ENCODE assay signal across 8 cellular contexts in the genomic region with DNA sequence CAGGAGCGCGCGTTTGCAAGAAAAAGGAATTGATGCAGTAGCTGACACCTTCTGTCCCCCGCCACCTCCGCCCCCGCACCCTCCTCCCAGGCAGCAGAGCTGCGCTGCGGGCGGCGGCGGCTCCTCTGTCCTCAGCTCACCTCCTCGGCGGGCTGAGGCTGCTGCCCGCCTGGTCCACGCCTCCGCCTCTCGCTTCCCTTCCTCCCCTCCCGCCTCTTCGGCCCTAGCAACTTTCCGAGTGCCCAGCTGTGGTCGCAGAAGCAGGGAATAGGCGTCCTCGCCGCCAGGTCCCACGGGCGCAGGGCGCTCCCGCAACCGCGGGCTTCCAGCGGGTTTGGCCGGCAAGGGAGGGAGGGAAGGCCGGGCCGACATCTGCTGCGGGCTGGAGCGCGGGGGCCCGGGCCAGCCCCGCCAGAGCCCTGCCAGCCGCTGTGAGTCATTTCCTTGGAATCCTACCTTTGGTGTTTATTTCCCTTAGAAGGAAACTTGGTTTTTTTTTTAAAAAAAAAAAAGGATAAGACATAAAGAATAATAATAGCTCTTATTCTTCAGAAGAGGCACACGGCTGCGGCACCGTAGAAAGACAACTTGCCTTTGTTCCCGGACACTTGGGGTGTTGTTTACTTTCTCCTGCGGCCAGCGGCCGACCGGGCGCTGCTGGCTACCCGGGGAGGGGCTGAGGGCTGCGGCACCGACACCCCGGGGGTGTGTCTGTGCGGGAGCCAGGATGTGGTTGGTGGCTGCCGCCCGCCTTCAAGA. TPM values are rescaled to one million over a fixed set of nuclear protein-coding genes. Genes with fewer than 3 reads are reported as not detected.
DNase-seq lines count a peak whose midpoint lies in the region; ATAC-seq, FAIRE-seq and TF ChIP-seq lines count a peak whose summit lies in the region.

No MANE protein-coding gene starts in this region.

- no peak for DNase-seq in activated CD4-positive, alpha-beta T cell treated with anti-CD3 and anti-CD28 coated beads, Interleukin-2, amount 10 ng/mL, durations not matched to agents 24 days and 14 days
- DNase-seq in activated CD4-positive, alpha-beta T cell treated with anti-CD3 and anti-CD28 coated beads, Interleukin-2, amount 50 U/mL, for 1 hour, result no peak
- DNase-seq in PC-3 (peak; percentile 87), cerebellum (ENCODE audit: low spot score) (peak; percentile 54), kidney (peak; percentile 86), smooth muscle cell (lab: John Stamatoyannopoulos, UW; ENCODE audit: unreplicated experiment) (no peak), NAMALWA (ENCODE audit: low spot score) (no peak)

- H4K20me1 ChIP-seq in PC-3 (ENCODE audit: low read length), result no peaks in the 10 kb centered on the region
- no peaks in the 10 kb centered on the region for H4K20me1 ChIP-seq in smooth muscle cell (ENCODE audit: low read depth)

- 2% methylated on average over 40 of the region's 56 CpGs for WGBS in smooth muscle cell (ENCODE audit: low lambda C conversion rate)

- no peaks in the 10 kb centered on the region for H3F3A ChIP-seq in PC-3 (ENCODE audit: low read length, unreplicated experiment)
- H3F3A ChIP-seq in smooth muscle cell (ENCODE audit: low read depth), result peaks cover 35% of the 10 kb centered on the region

- peaks cover 61% of the 10 kb centered on the region for H3K27me3 Mint-ChIP-seq in activated CD4-positive, alpha-beta T cell treated with anti-CD3 and anti-CD28 coated beads, Interleukin-2, amount 10 ng/mL, durations not matched to agents 24 days and 14 days

- TF ChIP-seq CTCF in PC-3 (conservative IDR thresholded peaks at IDR 0.05; ENCODE audit: low read depth, low read length) (no peak), kidney (IDR thresholded peaks at IDR 0.05; ENCODE audit: borderline replicate concordance, extremely low read depth, insufficient read depth) (no peak), smooth muscle cell (IDR thresholded peaks at IDR 0.05; ENCODE audit: borderline replicate concordance, insufficient read depth, poor library complexity, severe bottlenecking) (no peak)

- ATAC-seq in PC-3, result peak; percentile 70
- no peak for ATAC-seq in HG03432 (IDR thresholded peaks at IDR 0.05; ENCODE audit: unreplicated experiment)

- no peaks in the 10 kb centered on the region for H3K36me3 Mint-ChIP-seq in activated CD4-positive, alpha-beta T cell treated with anti-CD3 and anti-CD28 coated beads, Interleukin-2, amount 10 ng/mL, durations not matched to agents 24 days and 14 days (ENCODE audit: low read depth)

- no peaks in the 10 kb centered on the region for H3K9me2 ChIP-seq in PC-3 (replicated peaks; ENCODE audit: low read length)

- CTCF ChIA-PET in PC-3 (lab: Charles Lee), result interaction anchor here (0.6 to 1.0 kb wide), 3 partner anchors 32 to 263 kb away, joined by 3 to 4 read pairs (median 4); no protein-coding TSS in a partner anchor

- H3K4me3 Mint-ChIP-seq in activated CD4-positive, alpha-beta T cell treated with anti-CD3 and anti-CD28 coated beads, Interleukin-2, amount 10 ng/mL, durations not matched to agents 24 days and 14 days, result peak overlapping the region; percentile 47

- BruUV-seq in PC-3 (replicated peaks; lab: Mats Ljungman, UMichigan), result no TSS peak

- peak overlapping the region; percentile 85 for H3K4me3 ChIP-seq in PC-3 (ENCODE audit: low read length)
- H3K4me3 ChIP-seq in kidney (ENCODE audit: low read length in 2 of 2), result peak overlapping the region; percentile 61 to 67
- peak overlapping the region; percentile 66 for H3K4me3 ChIP-seq in smooth muscle cell

- no peaks in the 10 kb centered on the region for H3K9me3 ChIP-seq in PC-3 (ENCODE audit: low read length)
- H3K9me3 ChIP-seq in kidney (ENCODE audit: control insufficient read depth in 1 of 2, low read length in 2 of 2), result no peaks in the 10 kb centered on the region
- no peaks in the 10 kb centered on the region for H3K9me3 ChIP-seq in smooth muscle cell (replicated peaks; ENCODE audit: low read depth)

- H3K9ac ChIP-seq in PC-3 (ENCODE audit: low read length) (peak overlapping the region; percentile 23), kidney (ENCODE audit: low read length in 2 of 2) (peak overlapping the region in 1 of 2 donors; percentile 71), smooth muscle cell (ENCODE audit: low read depth) (peak overlapping the region; percentile 29)

- H3K4me2 ChIP-seq in PC-3 (ENCODE audit: low read length), result peak overlapping the region; percentile 97
- H3K4me2 ChIP-seq in smooth muscle cell, result peak overlapping the region; percentile 98

- no peaks in the 10 kb centered on the region for H3K79me2 ChIP-seq in PC-3 (ENCODE audit: low read length)
- H3K79me2 ChIP-seq in smooth muscle cell (ENCODE audit: low read depth), result no peaks in the 10 kb centered on the region

- intact Hi-C loops in activated CD4-positive, alpha-beta T cell treated with anti-CD3 and anti-CD28 coated beads, Interleukin-2, amount 10 ng/mL, durations not matched to agents 24 days and 14 days (cut with micrococcal nuclease), result loop anchor here (2.0 kb wide), 1 partner anchor 13 kb away; no protein-coding TSS in a partner anchor
- intact Hi-C loops in PC-3 (cut with micrococcal nuclease) (loop anchor here (1.0 to 10.0 kb wide), 3 partner anchors 18 to 409 kb away; partner anchors contain the start of gene UTP25), kidney (cut with DNase I) (no loop called here)

- no peaks in the 10 kb centered on the region for H3K9me3 Mint-ChIP-seq in activated CD4-positive, alpha-beta T cell treated with anti-CD3 and anti-CD28 coated beads, Interleukin-2, amount 10 ng/mL, durations not matched to agents 24 days and 14 days

- peaks cover 5% of the 10 kb centered on the region for H3K4me1 Mint-ChIP-seq in activated CD4-positive, alpha-beta T cell treated with anti-CD3 and anti-CD28 coated beads, Interleukin-2, amount 10 ng/mL, durations not matched to agents 24 days and 14 days

- peaks cover 16% of the 10 kb centered on the region for H3K4me1 ChIP-seq in PC-3 (ENCODE audit: insufficient read depth, low read length)
- peaks cover 0 to 8% of the 10 kb centered on the region in 2 donors for H3K4me1 ChIP-seq in kidney (ENCODE audit: control insufficient read depth in 1 of 2, insufficient read depth in 1 of 2, low read depth in 1 of 2, low read length in 2 of 2)
- H3K4me1 ChIP-seq in smooth muscle cell (ENCODE audit: low read depth), result peaks cover 20% of the 10 kb centered on the region

- no peak overlapping the region for H3K27ac Mint-ChIP-seq in activated CD4-positive, alpha-beta T cell treated with anti-CD3 and anti-CD28 coated beads, Interleukin-2, amount 10 ng/mL, durations not matched to agents 24 days and 14 days

- POLR2A ChIA-PET in PC-3 (lab: Charles Lee; ENCODE audit: unreplicated experiment), result interaction anchor here (0.6 to 0.7 kb wide), 7 partner anchors 10 to 172 kb away, joined by 4 to 12 read pairs (median 7); no protein-coding TSS in a partner anchor

- no peaks in the 10 kb centered on the region for H3K36me3 ChIP-seq in PC-3 (ENCODE audit: low read depth, low read length)
- no peaks in the 10 kb centered on the region for H3K36me3 ChIP-seq in kidney (ENCODE audit: control insufficient read depth in 1 of 2, insufficient read depth in 2 of 2, low read length in 2 of 2)
- no peaks in the 10 kb centered on the region for H3K36me3 ChIP-seq in smooth muscle cell (ENCODE audit: low read depth)

- H3K27me3 ChIP-seq in PC-3 (ENCODE audit: low read length) (peaks cover 16% of the 10 kb centered on the region), smooth muscle cell (ENCODE audit: low read depth) (peaks cover 24% of the 10 kb centered on the region)

- FAIRE-seq in kidney (lab: Jason Lieb, UNC), result no peak

- H3K27ac ChIP-seq in PC-3 (ENCODE audit: low read length) (no peak overlapping the region), kidney (ENCODE audit: low read depth in 2 of 2, low read length in 2 of 2) (peak overlapping the region; percentile 66 to 91), smooth muscle cell (ENCODE audit: low read depth) (no peak overlapping the region)

- H2AFZ ChIP-seq in PC-3 (ENCODE audit: low read length) (peak overlapping the region; percentile 90), smooth muscle cell (ENCODE audit: low read depth) (peak overlapping the region; percentile 90)

RNA-seq across cellular contexts. Expression of gene SERTAD4, which starts 1.1 kb away (rescaled TPM):
- total RNA-seq in activated CD4-positive, alpha-beta T cell treated with anti-CD3 and anti-CD28 coated beads, Interleukin-2, amount 10 ng/mL, durations not matched to agents 24 days and 14 days, result not detected in 2 replicates
- total RNA-seq in PC-3 (2014; rRNA removed) (2.6 and 4.5 TPM in 2 replicates), cerebellum (8.3 TPM), kidney (9.2 TPM), smooth muscle cell (2.1 and 3.1 TPM in 2 replicates)
- polyA plus RNA-seq in kidney (ENCODE audit: insufficient read depth, low read depth, low replicate concordance) (0.92 TPM), smooth muscle cell (0.18 and 3.1 TPM in 2 replicates)

Comparison
In these comparisons a context has a peak if more than half of its experiments do, and no peak if none do; other contexts are left out.
1. DNase-seq: peak in PC-3 (single experiment), cerebellum (single experiment) and kidney (single experiment); none in activated CD4-positive, alpha-beta T cell treated with anti-CD3 and anti-CD28 coated beads, Interleukin-2, amount 10 ng/mL, durations not matched to agents 24 days and 14 days (single experiment), activated CD4-positive, alpha-beta T cell treated with anti-CD3 and anti-CD28 coated beads, Interleukin-2, amount 50 U/mL, for 1 hour (single experiment), smooth muscle cell (single experiment) and NAMALWA (single experiment).
2. H3K27ac ChIP-seq: peak in kidney (2 of 2); none in PC-3 (single experiment) and smooth muscle cell (single experiment).
3. Peak in every context shown above with its lines, with median percentiles within 50 percentile points of each other: H3K4me3 ChIP-seq.